ENCODE assay signal across 11 cellular contexts in genomic region chrX:154582994-154583393, GRCh38. TPM values are rescaled to one million over a fixed set of nuclear protein-coding genes. Genes with fewer than 3 reads are reported as not detected.
DNase-seq lines count a peak whose midpoint lies in the region; ATAC-seq, FAIRE-seq and TF ChIP-seq lines count a peak whose summit lies in the region.
"Not testable (repeated sequence)": the region's sequence is repeated elsewhere in the genome, so short reads cannot be mapped to it uniquely, and the experiment has no call there.
"Had no signal": no experiment of that assay in that cellular context is flagged by ENCODE, and none has a peak within 500 bp of the region (broad histone marks: within the 10 kb centered on the region; RNA-seq: fewer than 3 reads in every experiment).

No MANE protein-coding gene starts in this region.

- in situ Hi-C loops in GM12878 (cut with MboI): loop anchor here (25.0 kb wide), 1 partner anchor 154 kb away; no protein-coding TSS in a partner anchor

- not testable (repeated sequence) for FAIRE-seq in GM12878 (lab: Jason Lieb, UNC)

- not testable (repeated sequence) for H3K4me3 ChIP-seq in HCT116 (replicated peaks in 1 of 2; ENCODE audit: low read depth in 1 of 2, low read length in 2 of 2); RWPE2 (ENCODE audit: severe bottlenecking); GM12878

- not testable (repeated sequence) for H3K9me2 ChIP-seq in HCT116 (ENCODE audit: insufficient read depth)

- TF ChIP-seq POLR2A in HCT116 (IDR thresholded peaks at IDR 0.05; ENCODE audit: borderline replicate concordance, extremely low read depth, insufficient read depth, insufficient read length); GM12878 (IDR thresholded peaks at IDR 0.05; ENCODE audit: low read depth, low read length): not testable (repeated sequence)

- not testable (repeated sequence) for H3K27ac ChIP-seq in HCT116 (ENCODE audit: low read depth, low read length); RWPE2 (ENCODE audit: poor library complexity, severe bottlenecking); GM12878 (ENCODE audit: control insufficient read depth, insufficient read depth)

- RAD21 ChIA-PET in HCT116 (lab: Charles Lee; ENCODE audit: low non-redundant PET in 1 of 2, low total read pairs in 2 of 2, uncharacterized antibody in 2 of 2, unreplicated experiment in 2 of 2); GM12878 (lab: Charles Lee; ENCODE audit: unreplicated experiment): not testable (repeated sequence)

- not testable (repeated sequence) for H3K4me2 ChIP-seq in HCT116 (ENCODE audit: low read length); GM12878 (ENCODE audit: control insufficient read depth, insufficient read depth)

- TF ChIP-seq RAD21 in HCT116 (IDR thresholded peaks at IDR 0.05; ENCODE audit: low read depth); GM12878 (IDR thresholded peaks at IDR 0.05; ENCODE audit: insufficient read depth, low read depth, low read length): not testable (repeated sequence)

- not testable (repeated sequence) for H3K27ac Mint-ChIP-seq in stimulated activated naive CD8-positive, alpha-beta T cell treated with anti-CD3 and anti-CD28 coated beads, Interleukin-15, amount 100 ng/mL, for 72 hours

- TF ChIP-seq EP300 in GM12878 (IDR thresholded peaks at IDR 0.05; ENCODE audit: borderline replicate concordance in 1 of 2, control insufficient read depth in 1 of 2, low read depth in 2 of 2, low read length in 2 of 2): not testable (repeated sequence)

- not testable (repeated sequence) for H3K9me3 Mint-ChIP-seq in stimulated activated naive CD8-positive, alpha-beta T cell treated with anti-CD3 and anti-CD28 coated beads, Interleukin-15, amount 100 ng/mL, for 72 hours

- not testable (repeated sequence) for H2AFZ ChIP-seq in HCT116 (ENCODE audit: low read depth, low read length, poor library complexity, severe bottlenecking); GM12878 (ENCODE audit: control insufficient read depth, low read depth, low read length)

- CTCF ChIA-PET in HCT116 (lab: Charles Lee); GM12878 (lab: Yijun Ruan, JAX): not testable (repeated sequence)

- not testable (repeated sequence) for BruUV-seq in HCT116 (replicated peaks; lab: Mats Ljungman, UMichigan); GM12878 (replicated peaks; lab: Mats Ljungman, UMichigan)

- H3K27me3 Mint-ChIP-seq in stimulated activated naive CD8-positive, alpha-beta T cell treated with anti-CD3 and anti-CD28 coated beads, Interleukin-15, amount 100 ng/mL, for 72 hours: not testable (repeated sequence)

- intact Hi-C loops in HCT116 (cut with micrococcal nuclease); GM12878 (cut with micrococcal nuclease; ENCODE audit: unreplicated experiment); Right ventricle myocardium superior (cut with DNase I): not testable (repeated sequence)

- H3K9ac ChIP-seq in HCT116 (ENCODE audit: low read length); GM12878 (ENCODE audit: control insufficient read depth, insufficient read depth, low read length): not testable (repeated sequence)

- H3K79me2 ChIP-seq in HCT116 (ENCODE audit: insufficient read depth, low read length); GM12878 (ENCODE audit: control insufficient read depth, insufficient read depth, low read length): not testable (repeated sequence)

- DNase-seq in HCT116 (ENCODE audit: low read depth, low spot score); RWPE2 (ENCODE audit: low spot score); GM12878 (ENCODE audit: low read depth, low spot score); Right ventricle myocardium superior; left lobe of liver (ENCODE audit: low spot score); omental fat pad (ENCODE audit: low spot score); stimulated activated naive CD8-positive, alpha-beta T cell treated with anti-CD3 and anti-CD28 coated beads, Interleukin-15, amount 100 ng/mL, for 72 hours: not testable (repeated sequence)

- no CpG with 5 or more reads among the region's 8 CpGs for WGBS in GM12878 (ENCODE audit: insufficient coverage, insufficient replicate concordance, low lambda C conversion rate, missing lambda C conversion rate)

- not testable (repeated sequence) for H4K20me1 ChIP-seq in HCT116 (ENCODE audit: insufficient read depth); GM12878 (ENCODE audit: control insufficient read depth, insufficient read depth)

- H3K9me3 ChIP-seq in HCT116 (ENCODE audit: control insufficient read depth in 1 of 2, insufficient read depth in 1 of 2, low read depth in 1 of 2, low read length in 2 of 2); RWPE2 (ENCODE audit: severe bottlenecking); GM12878 (replicated peaks; ENCODE audit: control insufficient read depth, insufficient read depth, low read length): not testable (repeated sequence)

- SMC1A ChIA-PET in GM12878 (lab: Charles Lee; ENCODE audit: uncharacterized antibody, unreplicated experiment): not testable (repeated sequence)

- not testable (repeated sequence) for H3K36me3 ChIP-seq in HCT116 (ENCODE audit: control insufficient read depth in 1 of 2, insufficient read depth in 2 of 2, low read length in 2 of 2); RWPE2 (ENCODE audit: low read depth); GM12878 (ENCODE audit: control insufficient read depth in 2 of 2, insufficient read depth in 2 of 2, low read length in 1 of 2)

- H3K4me1 ChIP-seq in HCT116 (ENCODE audit: control insufficient read depth in 1 of 2, insufficient read depth in 2 of 2, low read length in 2 of 2); RWPE2 (ENCODE audit: insufficient read depth, poor library complexity, severe bottlenecking); GM12878 (ENCODE audit: control insufficient read depth, insufficient read depth, low read length): not testable (repeated sequence)

- not testable (repeated sequence) for H3K4me1 Mint-ChIP-seq in stimulated activated naive CD8-positive, alpha-beta T cell treated with anti-CD3 and anti-CD28 coated beads, Interleukin-15, amount 100 ng/mL, for 72 hours

- not testable (repeated sequence) for H3K4me3 Mint-ChIP-seq in stimulated activated naive CD8-positive, alpha-beta T cell treated with anti-CD3 and anti-CD28 coated beads, Interleukin-15, amount 100 ng/mL, for 72 hours

- TF ChIP-seq CTCF in HCT116 (IDR thresholded peaks at IDR 0.05 in 2 of 3, conservative IDR thresholded peaks at IDR 0.05 in 1 of 3; ENCODE audit: borderline replicate concordance in 1 of 3, insufficient read depth in 1 of 3, low read depth in 2 of 3, low read length in 2 of 3); RWPE2 (IDR thresholded peaks at IDR 0.05; ENCODE audit: poor library complexity, severe bottlenecking); GM12878 (IDR thresholded peaks at IDR 0.05 in 2 of 3, conservative IDR thresholded peaks at IDR 0.05 in 1 of 3; ENCODE audit: control insufficient read depth in 2 of 3, extremely low read depth in 1 of 3, insufficient read depth in 1 of 3, low read depth in 3 of 3, low read length in 3 of 3); omental fat pad (IDR thresholded peaks at IDR 0.05): not testable (repeated sequence)

- ATAC-seq in HCT116 (peak; percentile 85), RWPE2 (ENCODE audit: low read depth) (peak; percentile 68), GM12878 (peak; percentile 39; the same call in 2 of the 3 replicates), Right ventricle myocardium superior (ENCODE audit: poor library complexity) (peak; percentile 79), left lobe of liver (peak; percentile 74), omental fat pad (ENCODE audit: low FRiP score) (peak; percentile 45)
- ATAC-seq in stimulated activated naive CD8-positive, alpha-beta T cell treated with anti-CD3 and anti-CD28 coated beads, Interleukin-15, amount 100 ng/mL, for 72 hours: peak; percentile 33

- H3K27me3 ChIP-seq in HCT116 (ENCODE audit: insufficient read depth, low read length); RWPE2 (ENCODE audit: insufficient read depth, poor library complexity, severe bottlenecking); GM12878 (replicated peaks in 1 of 2; ENCODE audit: control insufficient read depth in 2 of 2, insufficient read depth in 2 of 2, low read length in 1 of 2): not testable (repeated sequence)

- POLR2A ChIA-PET in HCT116 (lab: Charles Lee); GM12878 (lab: Charles Lee): not testable (repeated sequence)

RNA-seq across cellular contexts. Expression of gene CTAG1A, which starts 1.9 kb away (rescaled TPM):
- total RNA-seq in HCT116 (2021; ENCODE audit: unreplicated experiment): not detected
- not detected in 2 replicates for polyA plus RNA-seq in HCT116 (2012)
- total RNA-seq in GM12878 (2013; cell fraction: nucleolus; rRNA removed): not detected in 2 replicates
- total RNA-seq in GM12878 (2014; rRNA removed): not detected in 2 replicates
- total RNA-seq in GM12878 (2014; rRNA removed; fragmentation: Illumina TruSeq; extraction: Trizol): not detected in 2 replicates
- not detected in 2 replicates for total RNA-seq in GM12878 (2021)
- not detected for polyA plus RNA-seq in GM12878 (2011; ENCODE audit: low read depth)
- not detected in 2 replicates for polyA plus RNA-seq in GM12878 (2011; rRNA removed)
- polyA plus RNA-seq in GM12878 (2011; cell fraction: cytosol; rRNA removed): not detected in 2 replicates
- not detected in 2 replicates for polyA plus RNA-seq in GM12878 (2011; cell fraction: nucleus; rRNA removed)
- polyA plus RNA-seq in GM12878 (2012): not detected in 2 replicates
- polyA plus RNA-seq in GM12878 (2014; fragmentation: Illumina TruSeq; extraction: Trizol): not detected in 2 replicates
- not detected for polyA plus RNA-seq in GM12878 (2014; fragmentation: Nextera tagmentation; extraction: Ambion mirVana)
- polyA plus RNA-seq in GM12878 (2014; rRNA removed): not detected in 2 replicates
- not detected for polyA plus RNA-seq in GM12878 (2016; fragmentation: Nextera tagmentation; extraction: Ambion mirVana)
- not detected in 2 replicates for polyA minus RNA-seq in GM12878 (2011; rRNA and poly(A)+ RNA removed)
- polyA minus RNA-seq in GM12878 (2011; cell fraction: cytosol; rRNA and poly(A)+ RNA removed): not detected in 2 replicates
- not detected in 2 replicates for polyA minus RNA-seq in GM12878 (2011; cell fraction: nucleus; rRNA and poly(A)+ RNA removed)
- total RNA-seq in Right ventricle myocardium superior: not detected
- not detected for total RNA-seq in left lobe of liver
- not detected for total RNA-seq in omental fat pad
- total RNA-seq: A172; CD4-positive, alpha-beta memory T cell; G401; GM23248 had no signal
- polyA plus RNA-seq: CD4-positive, alpha-beta memory T cell; GM23248 had no signal

RNA-seq across cellular contexts. Expression of gene IKBKG, which starts 35.6 kb away (rescaled TPM):
- total RNA-seq in HCT116 (2021; ENCODE audit: unreplicated experiment) (24.0 TPM), GM12878 (2014; rRNA removed) (16.0 and 16.3 TPM in 2 replicates), GM12878 (2014; rRNA removed; fragmentation: Illumina TruSeq; extraction: Trizol) (10.2 TPM in 2 replicates), GM12878 (2021) (28.1 and 30.6 TPM in 2 replicates), Right ventricle myocardium superior (15.6 TPM), left lobe of liver (69.0 TPM), omental fat pad (10 to 100 TPM in 3 of 4 donors, 1 to 10 TPM in 1; 7.5 to 15.4 (median 12.3) TPM)
- polyA plus RNA-seq in HCT116 (2012): 16.0 and 16.4 TPM in 2 replicates
- total RNA-seq in GM12878 (2013; cell fraction: nucleolus; rRNA removed): 15.9 and 18.4 TPM in 2 replicates
- polyA plus RNA-seq in GM12878 (2011; ENCODE audit: low read depth): 8.5 TPM
- polyA plus RNA-seq in GM12878 (2011; rRNA removed) (8.0 and 17.3 TPM in 2 replicates), GM12878 (2014; fragmentation: Illumina TruSeq; extraction: Trizol) (2.5 and 8.0 TPM in 2 replicates), GM12878 (2014; fragmentation: Nextera tagmentation; extraction: Ambion mirVana) (1 to 10 TPM in 1 of 2 experiments, under 1 TPM in 1; 0.35 to 1.5 TPM), GM12878 (2014; rRNA removed) (30.7 and 33.0 TPM in 2 replicates), GM12878 (2016; fragmentation: Nextera tagmentation; extraction: Ambion mirVana) (10 to 100 TPM; 21.8 to 24.0 TPM)
- polyA plus RNA-seq in GM12878 (2011; cell fraction: cytosol; rRNA removed): 23.9 and 31.8 TPM in 2 replicates
- 96.2 and 120 TPM in 2 replicates for polyA plus RNA-seq in GM12878 (2011; cell fraction: nucleus; rRNA removed)
- polyA plus RNA-seq in GM12878 (2012): 19.5 and 20.1 TPM in 2 replicates
- polyA minus RNA-seq in GM12878 (2011; rRNA and poly(A)+ RNA removed): 3.4 and 8.2 TPM in 2 replicates
- 6.8 and 7.3 TPM in 2 replicates for polyA minus RNA-seq in GM12878 (2011; cell fraction: cytosol; rRNA and poly(A)+ RNA removed)
- polyA minus RNA-seq in GM12878 (2011; cell fraction: nucleus; rRNA and poly(A)+ RNA removed): 10.4 and 18.8 TPM in 2 replicates

RNA-seq across cellular contexts. Expression of gene CTAG1B, which starts 36.1 kb away (rescaled TPM):
- not detected for total RNA-seq in HCT116 (2021; ENCODE audit: unreplicated experiment)
- not detected in 2 replicates for polyA plus RNA-seq in HCT116 (2012)
- total RNA-seq in GM12878 (2013; cell fraction: nucleolus; rRNA removed): not detected in 2 replicates
- total RNA-seq in GM12878 (2014; rRNA removed): not detected in 2 replicates
- total RNA-seq in GM12878 (2014; rRNA removed; fragmentation: Illumina TruSeq; extraction: Trizol): not detected in 2 replicates
- total RNA-seq in GM12878 (2021): not detected in 2 replicates
- polyA plus RNA-seq in GM12878 (2011; ENCODE audit: low read depth): not detected
- polyA plus RNA-seq in GM12878 (2011; rRNA removed): not detected in 2 replicates
- polyA plus RNA-seq in GM12878 (2011; cell fraction: cytosol; rRNA removed): not detected in 2 replicates
- not detected in 2 replicates for polyA plus RNA-seq in GM12878 (2011; cell fraction: nucleus; rRNA removed)
- not detected in 2 replicates for polyA plus RNA-seq in GM12878 (2012)
- not detected in 2 replicates for polyA plus RNA-seq in GM12878 (2014; fragmentation: Illumina TruSeq; extraction: Trizol)
- polyA plus RNA-seq in GM12878 (2014; fragmentation: Nextera tagmentation; extraction: Ambion mirVana): not detected
- not detected in 2 replicates for polyA plus RNA-seq in GM12878 (2014; rRNA removed)
- polyA plus RNA-seq in GM12878 (2016; fragmentation: Nextera tagmentation; extraction: Ambion mirVana): not detected
- polyA minus RNA-seq in GM12878 (2011; rRNA and poly(A)+ RNA removed): not detected in 2 replicates
- polyA minus RNA-seq in GM12878 (2011; cell fraction: cytosol; rRNA and poly(A)+ RNA removed): not detected in 2 replicates
- not detected in 2 replicates for polyA minus RNA-seq in GM12878 (2011; cell fraction: nucleus; rRNA and poly(A)+ RNA removed)
- total RNA-seq in Right ventricle myocardium superior: not detected
- total RNA-seq in left lobe of liver: not detected
- not detected for total RNA-seq in omental fat pad
- total RNA-seq: A172; CD4-positive, alpha-beta memory T cell; G401; GM23248 had no signal
- polyA plus RNA-seq: CD4-positive, alpha-beta memory T cell; GM23248 had no signal

RNA-seq across cellular contexts. Expression of gene G6PD, which starts 36.3 kb away (rescaled TPM):
- total RNA-seq in HCT116 (2021; ENCODE audit: unreplicated experiment) (109 TPM), GM12878 (2014; rRNA removed) (26.9 and 35.5 TPM in 2 replicates), GM12878 (2014; rRNA removed; fragmentation: Illumina TruSeq; extraction: Trizol) (17.2 and 19.5 TPM in 2 replicates), GM12878 (2021) (62.5 and 63.4 TPM in 2 replicates), Right ventricle myocardium superior (9.3 TPM), left lobe of liver (5.6 TPM), omental fat pad (10 to 100 TPM; 42.1 to 76.7 (median 58.5) TPM)
- 83.6 and 84.2 TPM in 2 replicates for polyA plus RNA-seq in HCT116 (2012)
- 22.3 and 26.2 TPM in 2 replicates for total RNA-seq in GM12878 (2013; cell fraction: nucleolus; rRNA removed)
- 13.1 TPM for polyA plus RNA-seq in GM12878 (2011; ENCODE audit: low read depth)
- polyA plus RNA-seq in GM12878 (2011; rRNA removed) (4.5 and 11.5 TPM in 2 replicates), GM12878 (2014; fragmentation: Illumina TruSeq; extraction: Trizol) (22.3 and 48.4 TPM in 2 replicates), GM12878 (2014; fragmentation: Nextera tagmentation; extraction: Ambion mirVana) (1 to 10 TPM; 1.6 to 3.8 TPM), GM12878 (2014; rRNA removed) (38.8 and 47.3 TPM in 2 replicates), GM12878 (2016; fragmentation: Nextera tagmentation; extraction: Ambion mirVana) (10 to 100 TPM; 26.2 to 30.7 TPM)
- polyA plus RNA-seq in GM12878 (2011; cell fraction: cytosol; rRNA removed): 17.2 and 18.2 TPM in 2 replicates
- 79.1 and 100 TPM in 2 replicates for polyA plus RNA-seq in GM12878 (2011; cell fraction: nucleus; rRNA removed)
- 28.0 and 30.0 TPM in 2 replicates for polyA plus RNA-seq in GM12878 (2012)
- 13.8 and 25.2 TPM in 2 replicates for polyA minus RNA-seq in GM12878 (2011; rRNA and poly(A)+ RNA removed)
- 14.3 and 17.6 TPM in 2 replicates for polyA minus RNA-seq in GM12878 (2011; cell fraction: cytosol; rRNA and poly(A)+ RNA removed)
- 22.8 and 50.5 TPM in 2 replicates for polyA minus RNA-seq in GM12878 (2011; cell fraction: nucleus; rRNA and poly(A)+ RNA removed)

Comparison
In these comparisons a context has a peak if more than half of its experiments do, and no peak if none do; other contexts are left out.
1. ATAC-seq: peak in every context shown above with its lines; median percentile 85 in HCT116; 79 in Right ventricle myocardium superior; 74 in left lobe of liver; 68 in RWPE2; 45 in omental fat pad; 39 in GM12878; 33 in stimulated activated naive CD8-positive, alpha-beta T cell treated with anti-CD3 and anti-CD28 coated beads, Interleukin-15, amount 100 ng/mL, for 72 hours.